ENCODE assay signal across 1 cellular context in genomic region chr7:42931447-42931833, GRCh38.
TF ChIP-seq lines count a peak whose summit lies in the region.

No MANE protein-coding gene starts in this region.

TF ChIP-seq in GM23338, 12 proteins besides CTCF, POLR2A, EP300 and RAD21 (continued from another document):
- no peak for TF ChIP-seq REST (IDR thresholded peaks at IDR 0.05; ENCODE audit: unreplicated experiment)
- no peak for TF ChIP-seq ETS1 (IDR thresholded peaks at IDR 0.05)
- TF ChIP-seq NANOG (IDR thresholded peaks at IDR 0.05; ENCODE audit: borderline replicate concordance): no peak
- TF ChIP-seq EZH2phosphoT487 (IDR thresholded peaks at IDR 0.05; ENCODE audit: unreplicated experiment): no peak
TF ChIP-seq in GM23338: peak in this region for 0.
